Comparison of ENCODE assay signal across 10 cellular contexts in genomic region chr3:127787071-127787490, GRCh38. TPM values are rescaled to one million over a fixed set of nuclear protein-coding genes. Genes with fewer than 3 reads are reported as not detected.
DNase-seq lines count a peak whose midpoint lies in the region.
"Had no signal": no experiment of that assay in that cellular context is flagged by ENCODE, and none has a peak within 500 bp of the region (broad histone marks: within the 10 kb centered on the region; RNA-seq: fewer than 3 reads in every experiment).

No MANE protein-coding gene starts in this region.

- H3K36me3 Mint-ChIP-seq in activated naive CD4-positive, alpha-beta T cell treated with anti-CD3 and anti-CD28 coated beads for 36 hours (ENCODE audit: low read depth) = no peaks in the 10 kb centered on the region

- no peak overlapping the region for H3K4me3 ChIP-seq in esophagus (ENCODE audit: low read depth in 1 of 2, low read length in 2 of 2)

- peak overlapping the region; percentile 60 to 85 for H3K27ac ChIP-seq in esophagus (ENCODE audit: low read depth in 2 of 2, low read length in 1 of 2)

- H3K4me1 ChIP-seq in esophagus (ENCODE audit: control insufficient read depth in 2 of 2, insufficient read depth in 2 of 2, low read length in 1 of 2) = peaks cover 3 to 6% of the 10 kb centered on the region in 2 donors

- H3K4me1 Mint-ChIP-seq in activated naive CD4-positive, alpha-beta T cell treated with anti-CD3 and anti-CD28 coated beads for 36 hours (ENCODE audit: low read depth) = no peaks in the 10 kb centered on the region

- 61 to 71% methylated on average over 9 of the region's 9 CpGs for WGBS in esophagus, 2 donors

- peaks cover 5 to 7% of the 10 kb centered on the region in 2 donors for H3K36me3 ChIP-seq in esophagus (ENCODE audit: control insufficient read depth in 2 of 2, insufficient read depth in 2 of 2, low read length in 1 of 2)

- no peaks in the 10 kb centered on the region for H3K27me3 ChIP-seq in esophagus (ENCODE audit: control insufficient read depth in 1 of 2, insufficient read depth in 2 of 2, low read length in 2 of 2)

- no peak overlapping the region for H3K27ac Mint-ChIP-seq in activated naive CD4-positive, alpha-beta T cell treated with anti-CD3 and anti-CD28 coated beads for 36 hours

- H3K4me3 Mint-ChIP-seq in activated naive CD4-positive, alpha-beta T cell treated with anti-CD3 and anti-CD28 coated beads for 36 hours = no peak overlapping the region

- intact Hi-C loops in activated naive CD4-positive, alpha-beta T cell treated with anti-CD3 and anti-CD28 coated beads for 36 hours (cut with micrococcal nuclease) = no loop called here

- CTCF ChIA-PET in activated naive CD4-positive, alpha-beta T cell treated with anti-CD3 and anti-CD28 coated beads for 36 hours (lab: Charles Lee) = no interaction called here

- H3K9me3 ChIP-seq in esophagus (ENCODE audit: control insufficient read depth in 2 of 2, insufficient read depth in 1 of 2, low read depth in 1 of 2, low read length in 1 of 2) = no peaks in the 10 kb centered on the region
- H3K9me3 ChIP-seq: Caco-2 had no signal

- H3K9me3 Mint-ChIP-seq in activated naive CD4-positive, alpha-beta T cell treated with anti-CD3 and anti-CD28 coated beads for 36 hours = no peaks in the 10 kb centered on the region

- DNase-seq in NCI-H446 treated with DMSO at 0.1 percent for 48 hours (lab: John Stamatoyannopoulos, UW) = peak; percentile 73
- peak; percentile 85 for DNase-seq in medulla oblongata (ENCODE audit: extremely low spot score)
- DNase-seq in superior temporal gyrus (ENCODE audit: extremely low spot score) = peak; percentile 62
- no peak for DNase-seq in NCI-H526 (lab: John Stamatoyannopoulos, UW)
- no peak for DNase-seq in activated naive CD4-positive, alpha-beta T cell (lab: John Stamatoyannopoulos, UW)
- no peak for DNase-seq in SIG-M5 (lab: John Stamatoyannopoulos, UW)
- DNase-seq in activated naive CD4-positive, alpha-beta T cell treated with anti-CD3 and anti-CD28 coated beads for 36 hours = no peak
- DNase-seq: Caco-2, HCEC 1CT had no signal

- H3K27me3 Mint-ChIP-seq in activated naive CD4-positive, alpha-beta T cell treated with anti-CD3 and anti-CD28 coated beads for 36 hours (ENCODE audit: low read depth) = peaks cover 14% of the 10 kb centered on the region

RNA-seq across cellular contexts. Expression of gene MGLL, which starts 35.2 kb away (rescaled TPM):
- 10 to 100 TPM; 78.0 to 99.1 TPM for polyA plus RNA-seq in esophagus
- under 1 TPM; 0.14 to 0.25 TPM for total RNA-seq in activated naive CD4-positive, alpha-beta T cell treated with anti-CD3 and anti-CD28 coated beads for 36 hours

Comparison
In these comparisons a context has a peak if more than half of its experiments do, and no peak if none do; other contexts are left out.
1. DNase-seq: peak in NCI-H446 treated with DMSO at 0.1 percent for 48 hours (single experiment), medulla oblongata (single experiment) and superior temporal gyrus (single experiment); none in NCI-H526 (0 of 2), activated naive CD4-positive, alpha-beta T cell (0 of 4), SIG-M5 (single experiment) and activated naive CD4-positive, alpha-beta T cell treated with anti-CD3 and anti-CD28 coated beads for 36 hours (single experiment).